Comparison of ENCODE assay signal across 23 cellular contexts in genomic region chr2:239528146-239528545, GRCh38.
"Had no signal": no experiment of that assay in that cellular context is flagged by ENCODE, and none has a peak within 500 bp of the region (broad histone marks: within the 10 kb centered on the region; RNA-seq: fewer than 3 reads in every experiment).

No MANE protein-coding gene starts in this region.

- H3K27ac Mint-ChIP-seq: mesothelial cell of epicardium; naive B cell; natural killer cell; nephron progenitor cell; neural progenitor cell; progenitor cell of endocrine pancreas; stimulated activated effector memory CD8-positive, alpha-beta T cell treated with anti-CD3 and anti-CD28 coated beads, Interleukin-12 subunit alpha, Interleukin-12 subunit beta, amount 100 ng/mL, for 72 hours; stimulated activated naive CD8-positive, alpha-beta T cell treated with anti-CD3 and anti-CD28 coated beads, Interleukin-15, Interleukin-2, amounts not matched to agents 100 ng/mL and 50 ng/mL, for 24 hours; type B pancreatic cell had no signal

- H3K36me3 ChIP-seq: neural progenitor cell, ovary, suprapubic skin, thoracic aorta, tibial nerve, uterus had no signal

- H3K4me3 ChIP-seq: lung, neural progenitor cell, ovary, skin epidermis, suprapubic skin, thoracic aorta, tibial nerve, uterus had no signal

- H3K4me3 Mint-ChIP-seq: mesothelial cell of epicardium; naive B cell; natural killer cell; nephron progenitor cell; neural progenitor cell; stimulated activated effector memory CD8-positive, alpha-beta T cell treated with anti-CD3 and anti-CD28 coated beads, Interleukin-12 subunit alpha, Interleukin-12 subunit beta, amount 100 ng/mL, for 72 hours; stimulated activated naive CD8-positive, alpha-beta T cell treated with anti-CD3 and anti-CD28 coated beads, Interleukin-15, Interleukin-2, amounts not matched to agents 100 ng/mL and 50 ng/mL, for 24 hours; type B pancreatic cell had no signal

- H3K36me3 Mint-ChIP-seq: mesothelial cell of epicardium; natural killer cell; stimulated activated effector memory CD8-positive, alpha-beta T cell treated with anti-CD3 and anti-CD28 coated beads, Interleukin-12 subunit alpha, Interleukin-12 subunit beta, amount 100 ng/mL, for 72 hours; type B pancreatic cell had no signal

- H3K4me1 ChIP-seq: uterus had no signal

- H3K4me1 Mint-ChIP-seq: naive B cell, natural killer cell had no signal

- ATAC-seq: natural killer cell; right cardiac atrium; sciatic nerve; stimulated activated effector memory CD8-positive, alpha-beta T cell treated with anti-CD3 and anti-CD28 coated beads, Interleukin-12 subunit alpha, Interleukin-12 subunit beta, amount 100 ng/mL, for 72 hours had no signal

- H3K27ac ChIP-seq: neural progenitor cell, ovary, skin epidermis, suprapubic skin, thoracic aorta, tibial nerve, uterus had no signal

- H3K4me2 ChIP-seq: neural progenitor cell had no signal

- H3K27me3 ChIP-seq: neural progenitor cell, ovary, tibial nerve, uterus had no signal

- H3K9me3 Mint-ChIP-seq: stimulated activated effector memory CD8-positive, alpha-beta T cell treated with anti-CD3 and anti-CD28 coated beads, Interleukin-12 subunit alpha, Interleukin-12 subunit beta, amount 100 ng/mL, for 72 hours; stimulated activated naive CD8-positive, alpha-beta T cell treated with anti-CD3 and anti-CD28 coated beads, Interleukin-15, Interleukin-2, amounts not matched to agents 100 ng/mL and 50 ng/mL, for 24 hours; type B pancreatic cell had no signal

- H2AFZ ChIP-seq: neural progenitor cell had no signal

- H3K27me3 Mint-ChIP-seq: stimulated activated naive CD8-positive, alpha-beta T cell treated with anti-CD3 and anti-CD28 coated beads, Interleukin-15, Interleukin-2, amounts not matched to agents 100 ng/mL and 50 ng/mL, for 24 hours had no signal

- H3K9me3 ChIP-seq: ovary, suprapubic skin, thoracic aorta, uterus had no signal

- DNase-seq: head of caudate nucleus; hippocampal formation; mesendoderm; naive B cell; natural killer cell; nephron progenitor cell; ovary; stimulated activated CD4-positive, alpha-beta T cell treated with anti-CD3 and anti-CD28 coated beads, Interleukin-4, amount 100 ng/mL, for 24 hours; stimulated activated naive CD4-positive, alpha-beta T cell; uterus had no signal

- H3K9ac ChIP-seq: neural progenitor cell had no signal
